Comparison of ENCODE assay signal across 18 cellular contexts in the genomic region with DNA sequence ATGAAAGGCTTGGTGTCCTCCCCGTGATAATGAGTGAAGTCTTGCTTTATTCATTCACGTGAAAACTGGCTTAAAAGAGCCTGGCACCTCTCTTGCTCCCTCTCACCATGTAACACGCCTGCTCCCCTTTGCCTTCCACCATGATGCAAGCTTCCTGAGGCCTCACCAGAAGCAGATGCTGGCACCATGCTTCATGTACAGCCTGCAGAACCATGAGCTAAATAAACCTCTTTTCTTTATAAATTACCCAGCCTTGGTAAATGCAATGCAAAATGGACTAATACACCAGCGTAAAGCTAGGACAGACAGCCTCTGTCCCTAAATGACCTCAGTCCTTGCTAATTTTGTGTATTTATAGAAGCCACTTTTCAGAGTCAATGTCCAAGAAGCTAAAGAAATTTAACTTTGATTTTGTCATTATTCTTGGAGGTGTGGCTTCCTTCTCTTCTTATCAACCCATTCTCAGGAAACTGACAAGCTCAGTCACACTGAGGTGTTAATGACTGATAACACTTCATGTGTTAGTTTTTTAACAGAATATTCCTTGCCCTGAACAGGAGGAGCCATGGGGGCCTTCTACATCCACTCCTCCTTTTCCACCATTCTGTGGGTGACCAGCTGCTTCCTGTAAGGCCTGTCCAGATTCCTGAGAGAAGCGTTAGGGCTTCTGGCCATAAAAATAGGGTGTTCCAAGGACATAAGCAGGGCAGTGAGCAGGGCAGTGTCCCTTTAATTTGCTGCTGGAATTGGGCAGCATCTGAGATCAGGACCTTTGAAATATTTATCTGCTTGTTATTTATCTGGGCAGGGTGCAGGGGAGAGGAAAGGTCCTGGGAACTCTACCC. TPM values are rescaled to one million over a fixed set of nuclear protein-coding genes. Genes with fewer than 3 reads are reported as not detected.
DNase-seq lines count a peak whose midpoint lies in the region; ATAC-seq, FAIRE-seq and TF ChIP-seq lines count a peak whose summit lies in the region.
"Had no signal": no experiment of that assay in that cellular context is flagged by ENCODE, and none has a peak within 500 bp of the region (broad histone marks: within the 10 kb centered on the region; RNA-seq: fewer than 3 reads in every experiment).

No MANE protein-coding gene starts in this region.

- no peaks in the 10 kb centered on the region for H3K27me3 Mint-ChIP-seq in stimulated activated naive CD8-positive, alpha-beta T cell treated with anti-CD3 and anti-CD28 coated beads, Interleukin-15, amount 100 ng/mL, for 72 hours

- H3K9ac ChIP-seq in liver (ENCODE audit: low read depth in 1 of 2, low read length in 2 of 2) (peak overlapping the region in 1 of 2 donors; percentile 25), HepG2 (ENCODE audit: insufficient read depth, low read depth, low read length) (no peak overlapping the region)
- H3K9ac ChIP-seq: BLaER1 treated with 17β-estradiol and CSF1 and Interleukin-3, amounts not matched to agents 10 nM and 100 nM had no signal

- no peak overlapping the region for H3K4me2 ChIP-seq in HepG2 (ENCODE audit: low read depth, low read length)

- H3K4me1 Mint-ChIP-seq in stimulated activated naive CD8-positive, alpha-beta T cell treated with anti-CD3 and anti-CD28 coated beads, Interleukin-15, amount 100 ng/mL, for 72 hours, result no peaks in the 10 kb centered on the region

- H3K4me1 ChIP-seq in liver (ENCODE audit: control insufficient read depth in 4 of 4, insufficient read depth in 4 of 4, low read length in 3 of 4), result peaks cover 0 to 28% (median 20%) of the 10 kb centered on the region in 4 donors
- H3K4me1 ChIP-seq in HepG2 (ENCODE audit: insufficient read depth, low read length), result peaks cover 8% of the 10 kb centered on the region; the same call in 1 of the 2 replicates
- H3K4me1 ChIP-seq in heart left ventricle, result peaks cover 0 to 52% (median 36%) of the 10 kb centered on the region in 12 donors
- peaks cover 9% of the 10 kb centered on the region for H3K4me1 ChIP-seq in mucosa of descending colon (ENCODE audit: low read depth)

- H3K27ac Mint-ChIP-seq in stimulated activated naive CD8-positive, alpha-beta T cell treated with anti-CD3 and anti-CD28 coated beads, Interleukin-15, amount 100 ng/mL, for 72 hours, result no peak overlapping the region
- H3K27ac Mint-ChIP-seq: naive thymus-derived CD4-positive, alpha-beta T cell had no signal

- 51% methylated on average over 5 of the region's 5 CpGs for WGBS in liver
- WGBS in HepG2 (ENCODE audit: low lambda C conversion rate), result 44% methylated on average over 5 of the region's 5 CpGs
- 57 to 64% (median 58%) methylated on average over 5 of the region's 5 CpGs for WGBS in heart left ventricle, 4 donors

- intact Hi-C loops in HepG2 (cut with micrococcal nuclease; ENCODE audit: unreplicated experiment) (no loop called here), heart left ventricle (cut with DNase I) (loop anchor here in 1 of 10 donors (5.0 kb wide), 1 partner anchor 77 kb away; no protein-coding TSS in a partner anchor), mucosa of descending colon (cut with DNase I, micrococcal nuclease) (no loop called here)

- H3K4me3 ChIP-seq in liver (ENCODE audit: low read depth in 1 of 3, low read length in 3 of 3) (no peak overlapping the region), HepG2 (replicated peaks in 1 of 3; ENCODE audit: insufficient read depth in 1 of 3, low read depth in 2 of 3, low read length in 3 of 3) (no peak overlapping the region), heart left ventricle (no peak overlapping the region), mucosa of descending colon (no peak overlapping the region), foreskin fibroblast (ENCODE audit: low read depth in 1 of 2, low read length in 2 of 2) (no peak overlapping the region)
- H3K4me3 ChIP-seq: BLaER1 treated with 17β-estradiol and CSF1 and Interleukin-3, amounts not matched to agents 10 nM and 100 nM; SJCRH30; testis had no signal

- TF ChIP-seq RAD21 in liver (IDR thresholded peaks at IDR 0.05) (peak; percentile 30 to 56), HepG2 (CRISPR knock-in tag; IDR thresholded peaks at IDR 0.05) (no peak)

- ATAC-seq in HepG2 (no peak), heart left ventricle (peak; percentile 40 to 82 (median 66)), mucosa of descending colon (peak; percentile 58), GM21576 (IDR thresholded peaks at IDR 0.05; ENCODE audit: unreplicated experiment) (no peak)
- ATAC-seq in stimulated activated naive CD8-positive, alpha-beta T cell treated with anti-CD3 and anti-CD28 coated beads, Interleukin-15, amount 100 ng/mL, for 72 hours, result no peak
- ATAC-seq: naive thymus-derived CD4-positive, alpha-beta T cell had no signal

- POLR2A ChIA-PET in HepG2 (lab: Yijun Ruan, JAX), result no interaction called here

- peak overlapping the region; percentile 57 to 76 for H3K27ac ChIP-seq in liver (ENCODE audit: low read depth in 1 of 2, low read length in 2 of 2)
- H3K27ac ChIP-seq in HepG2 (ENCODE audit: extremely low read length, insufficient read depth, low read length), result no peak overlapping the region
- peak overlapping the region in 11 of 12 donors; percentile 24 to 68 (median 63) for H3K27ac ChIP-seq in heart left ventricle
- H3K27ac ChIP-seq: BLaER1 treated with 17β-estradiol and CSF1 and Interleukin-3, amounts not matched to agents 10 nM and 100 nM; SJCRH30; testis had no signal

- no peaks in the 10 kb centered on the region for H3K9me3 Mint-ChIP-seq in stimulated activated naive CD8-positive, alpha-beta T cell treated with anti-CD3 and anti-CD28 coated beads, Interleukin-15, amount 100 ng/mL, for 72 hours

- no peak for FAIRE-seq in HepG2 (lab: Jason Lieb, UNC)
- FAIRE-seq: H1 had no signal

- no peaks in the 10 kb centered on the region for H3K79me2 ChIP-seq in HepG2 (ENCODE audit: insufficient read depth, low read length)

- TF ChIP-seq EP300 in HepG2 (IDR thresholded peaks at IDR 0.05; ENCODE audit: low read depth in 2 of 2, low read length in 2 of 2), result no peak
- no peak for TF ChIP-seq EP300 in HepG2 (CRISPR knock-in tag; IDR thresholded peaks at IDR 0.05; ENCODE audit: borderline replicate concordance)

- in situ Hi-C loops in HepG2 (cut with HindIII; ENCODE audit: extremely low pct_ligation_motif_present, low pct_unique_long_range_greater_than_20kb), result no loop called here

- BruUV-seq in HepG2 (replicated peaks; lab: Mats Ljungman, UMichigan), result no TSS peak

- no peak overlapping the region for H2AFZ ChIP-seq in HepG2 (ENCODE audit: low read length)

- no peaks in the 10 kb centered on the region for H3K27me3 ChIP-seq in liver (ENCODE audit: control insufficient read depth in 4 of 4, insufficient read depth in 4 of 4, low read length in 3 of 4)
- H3K27me3 ChIP-seq in HepG2 (ENCODE audit: control insufficient read depth in 1 of 2, insufficient read depth in 2 of 2, low read length in 2 of 2), result peaks cover 1 to 22% of the 10 kb centered on the region in 2 experiments; a peak in 3 of 5 replicates
- H3K27me3 ChIP-seq in heart left ventricle, result no peaks in the 10 kb centered on the region
- H3K27me3 ChIP-seq: BLaER1 treated with 17β-estradiol and CSF1 and Interleukin-3, amounts not matched to agents 10 nM and 100 nM; SJCRH30; testis had no signal

- H3K36me3 ChIP-seq in liver (ENCODE audit: control insufficient read depth in 4 of 4, insufficient read depth in 3 of 4, low read depth in 1 of 4, low read length in 3 of 4) (no peaks in the 10 kb centered on the region), HepG2 (replicated peaks in 1 of 2; ENCODE audit: control insufficient read depth in 1 of 2, insufficient read depth in 2 of 2, low read length in 2 of 2) (no peaks in the 10 kb centered on the region), heart left ventricle (no peaks in the 10 kb centered on the region), mucosa of descending colon (ENCODE audit: low read depth) (no peaks in the 10 kb centered on the region)
- H3K36me3 ChIP-seq: BLaER1 treated with 17β-estradiol and CSF1 and Interleukin-3, amounts not matched to agents 10 nM and 100 nM; SJCRH30 had no signal

- CTCF ChIA-PET in HepG2 (lab: Yijun Ruan, JAX; ENCODE audit: low intra/inter-chr PET ratio, low total read pairs), result no interaction called here

- H3K9me3 ChIP-seq in liver (ENCODE audit: control insufficient read depth in 4 of 4, low read length in 3 of 4) (no peaks in the 10 kb centered on the region), HepG2 (ENCODE audit: low read length) (no peaks in the 10 kb centered on the region), heart left ventricle (no peaks in the 10 kb centered on the region), mucosa of descending colon (no peaks in the 10 kb centered on the region)
- H3K9me3 ChIP-seq: BLaER1 treated with 17β-estradiol and CSF1 and Interleukin-3, amounts not matched to agents 10 nM and 100 nM; SJCRH30; testis had no signal

- no peak for TF ChIP-seq CTCF in liver (IDR thresholded peaks at IDR 0.05; ENCODE audit: low read depth, low read length, missing input control)
- TF ChIP-seq CTCF in HepG2 (CRISPR knock-in tag; IDR thresholded peaks at IDR 0.05), result no peak
- TF ChIP-seq CTCF in heart left ventricle (IDR thresholded peaks at IDR 0.05), result no peak
- no peak for TF ChIP-seq CTCF in mucosa of descending colon (IDR thresholded peaks at IDR 0.05)
- TF ChIP-seq CTCF in foreskin fibroblast (IDR thresholded peaks at IDR 0.05; ENCODE audit: low read depth, low read length), result no peak

- TF ChIP-seq POLR2A in HepG2 (IDR thresholded peaks at IDR 0.05; ENCODE audit: insufficient read depth in 1 of 2, low read depth in 2 of 2, low read length in 2 of 2) (no peak), heart left ventricle (IDR thresholded peaks at IDR 0.05) (no peak)

- H3K4me3 Mint-ChIP-seq in stimulated activated naive CD8-positive, alpha-beta T cell treated with anti-CD3 and anti-CD28 coated beads, Interleukin-15, amount 100 ng/mL, for 72 hours, result no peak overlapping the region
- H3K4me3 Mint-ChIP-seq: naive thymus-derived CD4-positive, alpha-beta T cell had no signal

- no peaks in the 10 kb centered on the region for H4K20me1 ChIP-seq in HepG2 (ENCODE audit: insufficient read depth, low read length)
- H4K20me1 ChIP-seq: BLaER1 treated with 17β-estradiol and CSF1 and Interleukin-3, amounts not matched to agents 10 nM and 100 nM had no signal

- DNase-seq in HepG2 (ENCODE audit: low spot score) (no peak), heart left ventricle (peak in 1 of 5 donors; percentile 43), mucosa of descending colon (no peak), DMS153 treated with DMSO at 0.1 percent for 48 hours (lab: John Stamatoyannopoulos, UW; ENCODE audit: unreplicated experiment) (no peak), foreskin fibroblast (no peak)
- no peak for DNase-seq in stimulated activated naive CD8-positive, alpha-beta T cell treated with anti-CD3 and anti-CD28 coated beads, Interleukin-15, amount 100 ng/mL, for 72 hours
- DNase-seq: activated CD4-positive, CD25-positive, alpha-beta regulatory T cell treated with anti-CD3 and anti-CD28 coated beads, Interleukin-2, amount 50 U/mL, for 72 hours; central memory CD4-positive, alpha-beta T cell; effector memory CD4-positive, alpha-beta T cell; naive thymus-derived CD4-positive, alpha-beta T cell; NCI-H69; stimulated activated CD4-positive, alpha-beta T cell treated with anti-CD3 and anti-CD28 coated beads, Interleukin-12 subunit alpha, Interleukin-12 subunit beta, amount 100 ng/mL, for 4 hours; testis had no signal

RNA-seq across cellular contexts. Expression of gene EPAS1, which starts 38.0 kb away (rescaled TPM):
- total RNA-seq in liver, result 100 to 1,000 TPM in 1 of 2 donors, 10 to 100 TPM in 1; 51.5 to 193 TPM
- polyA plus RNA-seq in liver, result 10 to 100 TPM; 26.2 to 70.7 TPM
- 47.1 and 64.9 TPM in 2 replicates for total RNA-seq in HepG2 (2016; rRNA removed; fragmentation: Illumina TruSeq; extraction: Trizol)
- 15.6 and 21.2 TPM in 2 replicates for total RNA-seq in HepG2 (2016; cell fraction: cytosol; rRNA removed; fragmentation: Illumina TruSeq; extraction: Trizol; ENCODE audit: low read depth)
- total RNA-seq in HepG2 (2016; cell fraction: insoluble cytoplasmic fraction; rRNA removed; fragmentation: Illumina TruSeq; extraction: Trizol), result 45.9 and 54.8 TPM in 2 replicates
- 54.5 and 63.7 TPM in 2 replicates for total RNA-seq in HepG2 (2016; cell fraction: membrane; rRNA removed; fragmentation: Illumina TruSeq; extraction: Trizol)
- total RNA-seq in HepG2 (2016; cell fraction: nucleus; rRNA removed; fragmentation: Illumina TruSeq; extraction: Trizol), result 54.3 and 61.3 TPM in 2 replicates
- 182 and 202 TPM in 2 replicates for polyA plus RNA-seq in HepG2 (2011; rRNA removed)
- 62.2 and 87.1 TPM in 2 replicates for polyA plus RNA-seq in HepG2 (2011; cell fraction: cytosol; rRNA removed)
- polyA plus RNA-seq in HepG2 (2011; cell fraction: nucleus; rRNA removed), result 133 and 141 TPM in 2 replicates
- 97.8 and 103 TPM in 2 replicates for polyA plus RNA-seq in HepG2 (2012)
- polyA plus RNA-seq in HepG2 (2016; cell fraction: cytosol; fragmentation: Illumina TruSeq; extraction: Trizol; ENCODE audit: low read depth), result 15.2 and 19.3 TPM in 2 replicates
- 72.5 and 91.0 TPM in 2 replicates for polyA plus RNA-seq in HepG2 (2016; cell fraction: insoluble cytoplasmic fraction; fragmentation: Illumina TruSeq; extraction: Trizol; ENCODE audit: low read depth)
- 64.7 and 77.7 TPM in 2 replicates for polyA plus RNA-seq in HepG2 (2016; cell fraction: membrane; fragmentation: Illumina TruSeq; extraction: Trizol; ENCODE audit: low read depth)
- 74.5 and 82.8 TPM in 2 replicates for polyA plus RNA-seq in HepG2 (2016; cell fraction: nucleus; fragmentation: Illumina TruSeq; extraction: Trizol; ENCODE audit: insufficient read depth, low read depth)
- polyA minus RNA-seq in HepG2 (2011; rRNA and poly(A)+ RNA removed; ENCODE audit: low replicate concordance), result 156 and 217 TPM in 2 replicates
- 122 and 129 TPM in 2 replicates for polyA minus RNA-seq in HepG2 (2011; cell fraction: cytosol; rRNA and poly(A)+ RNA removed)
- 185 and 262 TPM in 2 replicates for polyA minus RNA-seq in HepG2 (2011; cell fraction: nucleus; rRNA and poly(A)+ RNA removed)
- total RNA-seq in heart left ventricle, result 100 to 1,000 TPM; 194 to 790 (median 216) TPM
- polyA plus RNA-seq in heart left ventricle, result 100 to 1,000 TPM in 1 of 2 donors, 10 to 100 TPM in 1; 93.6 to 153 TPM
- 100 to 1,000 TPM; 126 to 251 (median 150) TPM for total RNA-seq in mucosa of descending colon

Comparison
In these comparisons a context has a peak if more than half of its experiments do, and no peak if none do; other contexts are left out.
1. ATAC-seq: peak in heart left ventricle (4 of 4) and mucosa of descending colon (single experiment); none in HepG2 (single experiment), stimulated activated naive CD8-positive, alpha-beta T cell treated with anti-CD3 and anti-CD28 coated beads, Interleukin-15, amount 100 ng/mL, for 72 hours (single experiment) and GM21576 (single experiment).